23 cellular contexts compared by ENCODE assay signal in genomic region chr1:150730130-150730721, GRCh38. TPM values are rescaled to one million over a fixed set of nuclear protein-coding genes. Genes with fewer than 3 reads are reported as not detected.
"Had no signal": no experiment of that assay in that cellular context is flagged by ENCODE, and none has a peak within 500 bp of the region (broad histone marks: within the 10 kb centered on the region; RNA-seq: fewer than 3 reads in every experiment).

No MANE protein-coding gene starts in this region.

- H3K27me3 ChIP-seq: body of pancreas, dorsolateral prefrontal cortex, pancreas, right lobe of liver, upper lobe of right lung had no signal

- H3K27ac Mint-ChIP-seq: activated CD4-positive, alpha-beta memory T cell treated with anti-CD3 and anti-CD28 coated beads, Interleukin-2, amount 10 ng/mL, durations not matched to agents 7 days and 5 days; activated naive CD4-positive, alpha-beta T cell treated with anti-CD3 and anti-CD28 coated beads for 36 hours; activated T-cell treated with anti-CD3 and anti-CD28 coated beads, Interleukin-2, amount 50 U/mL, for 24 hours; activated T-helper 2 cell treated with anti-CD3 and anti-CD28 coated beads, Interferon-gamma antibody, Interleukin-2, Interleukin-4, amounts not matched to agents 10 μg/mL and 5 μg/mL and 100 μg/mL, durations not matched to agents 14 hours and 24 hours and 36 hours; stimulated activated memory B cell treated with anti-CD40 and anti-IgM and Interleukin-4, amounts not matched to agents 10 μg/mL and 1 μg/mL and 100 μg/mL, for 72 hours; T-cell had no signal

- H3K4me3 ChIP-seq: body of pancreas, dorsolateral prefrontal cortex, lung, pancreas, right lobe of liver, upper lobe of right lung had no signal

- H3K27ac ChIP-seq: body of pancreas, dorsolateral prefrontal cortex, pancreas, right lobe of liver, upper lobe of right lung had no signal

- DNase-seq: activated CD4-positive, alpha-beta memory T cell treated with anti-CD3 and anti-CD28 coated beads, Interleukin-2, amount 10 ng/mL, durations not matched to agents 7 days and 5 days; activated CD4-positive, alpha-beta T cell treated with anti-CD3 and anti-CD28 coated beads for 48 hours; activated CD4-positive, CD25-positive, alpha-beta regulatory T cell; activated naive CD4-positive, alpha-beta T cell treated with anti-CD3 and anti-CD28 coated beads for 36 hours; activated T-cell treated with anti-CD3 and anti-CD28 coated beads, Interleukin-2, amount 50 U/mL, for 24 hours; body of pancreas; dorsolateral prefrontal cortex; foreskin fibroblast; hypothalamus; islet precursor cell; midbrain; naive B cell; pancreas; right lobe of liver; stimulated activated CD4-positive, alpha-beta T cell treated with anti-CD3 and anti-CD28 coated beads, Interleukin-4, amount 100 ng/mL, for 24 hours; T-cell; upper lobe of right lung had no signal

- H3K36me3 ChIP-seq: pancreas had no signal

- H3K4me1 ChIP-seq: body of pancreas, pancreas, right lobe of liver, upper lobe of right lung had no signal

- H3K4me3 Mint-ChIP-seq: activated CD4-positive, alpha-beta memory T cell treated with anti-CD3 and anti-CD28 coated beads, Interleukin-2, amount 10 ng/mL, durations not matched to agents 7 days and 5 days; activated naive CD4-positive, alpha-beta T cell treated with anti-CD3 and anti-CD28 coated beads for 36 hours; activated T-cell treated with anti-CD3 and anti-CD28 coated beads, Interleukin-2, amount 50 U/mL, for 24 hours; naive B cell; stimulated activated memory B cell treated with anti-CD40 and anti-IgM and Interleukin-4, amounts not matched to agents 10 μg/mL and 1 μg/mL and 100 μg/mL, for 72 hours; T-cell had no signal

- FAIRE-seq: pancreas had no signal

- H3K4me1 Mint-ChIP-seq: activated CD4-positive, alpha-beta memory T cell treated with anti-CD3 and anti-CD28 coated beads, Interleukin-2, amount 10 ng/mL, durations not matched to agents 7 days and 5 days; naive B cell; stimulated activated memory B cell treated with anti-CD40 and anti-IgM and Interleukin-4, amounts not matched to agents 10 μg/mL and 1 μg/mL and 100 μg/mL, for 72 hours; T-cell had no signal

- H3K27me3 Mint-ChIP-seq: activated CD4-positive, alpha-beta memory T cell treated with anti-CD3 and anti-CD28 coated beads, Interleukin-2, amount 10 ng/mL, durations not matched to agents 7 days and 5 days; activated T-cell treated with anti-CD3 and anti-CD28 coated beads, Interleukin-2, amount 50 U/mL, for 24 hours; naive B cell; stimulated activated memory B cell treated with anti-CD40 and anti-IgM and Interleukin-4, amounts not matched to agents 10 μg/mL and 1 μg/mL and 100 μg/mL, for 72 hours; T-cell had no signal

- H3K9me3 Mint-ChIP-seq: activated CD4-positive, alpha-beta memory T cell treated with anti-CD3 and anti-CD28 coated beads, Interleukin-2, amount 10 ng/mL, durations not matched to agents 7 days and 5 days; activated naive CD4-positive, alpha-beta T cell treated with anti-CD3 and anti-CD28 coated beads for 36 hours; activated T-cell treated with anti-CD3 and anti-CD28 coated beads, Interleukin-2, amount 50 U/mL, for 24 hours; activated T-helper 2 cell treated with anti-CD3 and anti-CD28 coated beads, Interferon-gamma antibody, Interleukin-2, Interleukin-4, amounts not matched to agents 10 μg/mL and 5 μg/mL and 100 μg/mL, durations not matched to agents 14 hours and 24 hours and 36 hours; naive B cell; stimulated activated memory B cell treated with anti-CD40 and anti-IgM and Interleukin-4, amounts not matched to agents 10 μg/mL and 1 μg/mL and 100 μg/mL, for 72 hours; T-cell had no signal

- ATAC-seq: body of pancreas; left lobe of liver; pancreas; right lobe of liver; stimulated activated memory B cell treated with anti-CD40 and anti-IgM and Interleukin-4, amounts not matched to agents 10 μg/mL and 1 μg/mL and 100 μg/mL, for 72 hours; T-cell; upper lobe of right lung had no signal

- H3K9me3 ChIP-seq: body of pancreas, pancreas, right lobe of liver, upper lobe of right lung had no signal

RNA-seq across cellular contexts. Expression of gene HORMAD1, which starts 9.5 kb away (rescaled TPM):
- total RNA-seq: activated naive CD4-positive, alpha-beta T cell treated with anti-CD3 and anti-CD28 coated beads for 36 hours; body of pancreas; cardiac septum; pulmonary artery endothelial cell had no signal
